13 cellular contexts compared by ENCODE assay signal in the genomic region with DNA sequence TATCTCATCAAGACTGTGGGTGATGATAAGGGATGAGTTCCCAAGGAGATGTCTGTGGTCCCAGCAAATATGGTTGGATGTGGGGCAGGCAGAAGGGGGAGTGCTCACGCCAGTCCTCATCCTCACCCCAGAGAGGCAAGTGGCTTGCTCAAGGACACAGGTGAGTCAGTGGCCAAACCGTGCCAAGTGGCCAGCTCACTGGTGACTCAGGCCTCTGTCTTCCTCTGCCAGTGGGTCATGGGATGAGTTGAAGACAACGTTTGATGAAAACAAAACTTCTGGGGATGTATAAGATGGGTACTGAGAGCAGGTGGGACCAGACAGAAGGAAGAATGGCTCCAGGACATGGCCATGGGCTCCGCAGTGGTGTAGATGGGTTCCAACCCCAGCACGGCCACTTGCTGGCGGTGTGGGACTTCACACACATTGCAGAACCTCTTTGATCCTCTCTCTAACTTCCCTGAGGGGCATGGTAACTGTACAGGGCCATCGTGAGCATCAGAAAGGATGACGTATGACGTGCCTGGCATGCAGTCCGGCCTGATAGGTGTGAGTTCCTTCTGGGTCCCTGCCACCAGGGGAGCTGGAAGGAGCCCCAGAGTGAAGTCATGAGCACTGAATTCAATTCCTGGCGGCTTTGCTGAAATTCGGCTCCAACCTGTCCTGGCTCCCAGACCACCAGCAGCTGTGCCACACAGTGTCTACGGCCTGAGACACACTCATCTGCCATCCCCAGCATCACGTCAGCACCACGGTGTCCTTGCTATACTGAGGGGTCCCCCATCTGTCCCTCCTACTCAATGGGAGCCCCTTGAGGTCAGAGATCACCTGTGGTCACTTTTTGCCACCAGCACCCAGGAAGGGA. TPM values are rescaled to one million over a fixed set of nuclear protein-coding genes. Genes with fewer than 3 reads are reported as not detected.
DNase-seq lines count a peak whose midpoint lies in the region; ATAC-seq, FAIRE-seq and TF ChIP-seq lines count a peak whose summit lies in the region.
"Had no signal": no experiment of that assay in that cellular context is flagged by ENCODE, and none has a peak within 500 bp of the region (broad histone marks: within the 10 kb centered on the region; RNA-seq: fewer than 3 reads in every experiment).

No MANE protein-coding gene starts in this region.

- TF ChIP-seq CTCF in astrocyte (IDR thresholded peaks at IDR 0.05; ENCODE audit: insufficient read depth, low read depth, low read length) (no peak), keratinocyte (optimal IDR thresholded peaks at IDR 0.05 in 1 of 3, IDR thresholded peaks at IDR 0.05 in 1 of 3, conservative IDR thresholded peaks at IDR 0.05 in 1 of 3; ENCODE audit: extremely low read depth in 1 of 3, insufficient read depth in 2 of 3, low read length in 3 of 3) (no peak)

- H3K27ac Mint-ChIP-seq in astrocyte (ENCODE audit: unreplicated experiment) = peak overlapping the region; percentile 86
- H3K27ac Mint-ChIP-seq: activated CD4-positive, alpha-beta memory T cell treated with anti-CD3 and anti-CD28 coated beads, Interleukin-2, amount 10 ng/mL, durations not matched to agents 7 days and 5 days had no signal

- H4K20me1 ChIP-seq in astrocyte (ENCODE audit: insufficient read depth, low read length) (no peaks in the 10 kb centered on the region), keratinocyte (ENCODE audit: control insufficient read depth, extremely low read depth, insufficient read depth, low read length) (no peaks in the 10 kb centered on the region)

- H3K27ac ChIP-seq in ACC112 (ENCODE audit: low read depth, low read length) = peak overlapping the region; percentile 54; the same call in 1 of the 2 replicates
- no peak overlapping the region for H3K27ac ChIP-seq in astrocyte (ENCODE audit: low read depth, low read length)
- H3K27ac ChIP-seq in keratinocyte (ENCODE audit: control insufficient read depth, insufficient read depth, low read length) = no peak overlapping the region
- H3K27ac ChIP-seq: neutrophil had no signal

- H2AFZ ChIP-seq in ACC112 (ENCODE audit: low read length, unreplicated experiment) (no peak overlapping the region), astrocyte (ENCODE audit: low read depth, low read length) (no peak overlapping the region), keratinocyte (ENCODE audit: control insufficient read depth, low read length) (no peak overlapping the region)

- peaks cover 16% of the 10 kb centered on the region for H3K4me1 Mint-ChIP-seq in astrocyte (ENCODE audit: low read depth, unreplicated experiment)

- ATAC-seq in HG02852 (IDR thresholded peaks at IDR 0.05; ENCODE audit: unreplicated experiment) = no peak
- no peak for ATAC-seq in HG03469 (IDR thresholded peaks at IDR 0.05; ENCODE audit: unreplicated experiment)

- H3K27me3 ChIP-seq in ACC112 (ENCODE audit: insufficient read depth, low read length) = no peaks in the 10 kb centered on the region
- no peaks in the 10 kb centered on the region for H3K27me3 ChIP-seq in astrocyte (ENCODE audit: insufficient read depth, low read length)
- H3K27me3 ChIP-seq in keratinocyte (ENCODE audit: control insufficient read depth, extremely low read depth, insufficient read depth, low read length) = peaks cover 11% of the 10 kb centered on the region
- H3K27me3 ChIP-seq: neutrophil had no signal

- dilution Hi-C loops in keratinocyte (cut with MboI; ENCODE audit: extremely low pct_ligation_motif_present, low sequenced_read_pairs) = no loop called here

- H3K36me3 ChIP-seq in ACC112 (ENCODE audit: insufficient read depth, low read length) = no peaks in the 10 kb centered on the region
- H3K36me3 ChIP-seq in astrocyte (ENCODE audit: insufficient read depth, low read length) = no peaks in the 10 kb centered on the region
- no peaks in the 10 kb centered on the region for H3K36me3 ChIP-seq in keratinocyte (ENCODE audit: control insufficient read depth in 2 of 2, extremely low read depth in 1 of 2, insufficient read depth in 2 of 2, low read length in 2 of 2)
- H3K36me3 ChIP-seq: neutrophil had no signal

- H3K4me2 ChIP-seq in astrocyte (ENCODE audit: low read length) (no peak overlapping the region), keratinocyte (ENCODE audit: control insufficient read depth, extremely low read depth, insufficient read depth, low read depth, low read length) (no peak overlapping the region)

- FAIRE-seq in astrocyte (lab: Jason Lieb, UNC) = no peak
- no peak for FAIRE-seq in keratinocyte (lab: Jason Lieb, UNC)
- FAIRE-seq: islet of Langerhans had no signal

- H3K36me3 Mint-ChIP-seq in astrocyte (ENCODE audit: low read depth, unreplicated experiment) = no peaks in the 10 kb centered on the region

- no peaks in the 10 kb centered on the region for H3K79me2 ChIP-seq in ACC112 (ENCODE audit: control insufficient read depth, insufficient read depth, low read length, unreplicated experiment)
- H3K79me2 ChIP-seq in astrocyte (ENCODE audit: insufficient read depth, low read length) = no peaks in the 10 kb centered on the region
- H3K79me2 ChIP-seq in keratinocyte (ENCODE audit: control insufficient read depth, insufficient read depth, low read length) = no peaks in the 10 kb centered on the region

- DNase-seq in HPDE6-E6E7 (ENCODE audit: extremely low spot score) (peak; percentile 80), astrocyte (ENCODE audit: low read depth) (peak; percentile 53), keratinocyte (ENCODE audit: low read depth, low spot score) (peak; percentile 19), amniotic stem cell (lab: John Stamatoyannopoulos, UW) (no peak)
- DNase-seq in stimulated activated CD4-positive, alpha-beta T cell treated with anti-CD3 and anti-CD28 coated beads, Interleukin-4, amount 100 ng/mL, for 1 hour = no peak
- DNase-seq: activated CD4-positive, alpha-beta memory T cell treated with anti-CD3 and anti-CD28 coated beads, Interleukin-2, amount 10 ng/mL, durations not matched to agents 7 days and 5 days; NCI-H345; stimulated activated naive CD4-positive, alpha-beta T cell had no signal

- H3K4me3 ChIP-seq in ACC112 (ENCODE audit: low read depth, low read length) (peak overlapping the region; percentile 9; the same call in 1 of the 2 replicates), astrocyte (ENCODE audit: insufficient read depth, low read depth, low read length) (no peak overlapping the region), keratinocyte (ENCODE audit: control insufficient read depth in 2 of 3, extremely low read depth in 1 of 3, insufficient read depth in 2 of 3, low read depth in 1 of 3, low read length in 3 of 3) (no peak overlapping the region)

- H3K27me3 Mint-ChIP-seq in astrocyte (ENCODE audit: low read depth, unreplicated experiment) = peaks cover 43% of the 10 kb centered on the region
- H3K27me3 Mint-ChIP-seq: activated CD4-positive, alpha-beta memory T cell treated with anti-CD3 and anti-CD28 coated beads, Interleukin-2, amount 10 ng/mL, durations not matched to agents 7 days and 5 days had no signal

- no peaks in the 10 kb centered on the region for H3K9me1 ChIP-seq in keratinocyte (ENCODE audit: control insufficient read depth, extremely low read depth, insufficient read depth, low read length)

- H3K9me3 ChIP-seq in astrocyte (ENCODE audit: insufficient read depth, low read depth, low read length) (no peaks in the 10 kb centered on the region), keratinocyte (ENCODE audit: control insufficient read depth, low read depth, low read length) (no peaks in the 10 kb centered on the region)
- H3K9me3 ChIP-seq: neutrophil had no signal

- H3K9ac ChIP-seq in astrocyte (ENCODE audit: low read length) (no peak overlapping the region), keratinocyte (ENCODE audit: control insufficient read depth, extremely low read depth, insufficient read depth, low read length) (no peak overlapping the region)

- H3K9me3 Mint-ChIP-seq in astrocyte (ENCODE audit: unreplicated experiment) = peaks cover 8% of the 10 kb centered on the region

- H3K4me1 ChIP-seq in ACC112 (ENCODE audit: control insufficient read depth, insufficient read depth, low read length, unreplicated experiment) (peaks cover 38% of the 10 kb centered on the region), astrocyte (ENCODE audit: insufficient read depth, low read length) (peaks cover 14% of the 10 kb centered on the region), keratinocyte (ENCODE audit: control insufficient read depth, extremely low read depth, insufficient read depth, low read length) (peaks cover 26% of the 10 kb centered on the region)

- no peak overlapping the region for H3K4me3 Mint-ChIP-seq in astrocyte (ENCODE audit: unreplicated experiment)
- H3K4me3 Mint-ChIP-seq: activated CD4-positive, alpha-beta memory T cell treated with anti-CD3 and anti-CD28 coated beads, Interleukin-2, amount 10 ng/mL, durations not matched to agents 7 days and 5 days had no signal

RNA-seq across cellular contexts. Expression of a gene that starts 41.3 kb away (rescaled TPM):
- total RNA-seq in astrocyte = 0.16 and 0.17 TPM in 2 replicates
- polyA plus RNA-seq in keratinocyte = 0.05 TPM in 1 of 3 replicates, not detected in the others
- not detected for polyA plus RNA-seq in keratinocyte (2011; ENCODE audit: low read depth)
- not detected in 2 replicates for polyA plus RNA-seq in keratinocyte (2011; cell fraction: cytosol; rRNA removed)
- polyA plus RNA-seq in keratinocyte (2011; cell fraction: nucleus; rRNA removed) = 0.17 and 0.20 TPM in 2 replicates
- 0.25 TPM in 1 of 2 replicates, not detected in the other for polyA plus RNA-seq in keratinocyte (2012; ENCODE audit: low replicate concordance)
- 0.20 TPM in 1 of 3 replicates, not detected in the others for polyA minus RNA-seq in keratinocyte
- not detected for polyA minus RNA-seq in keratinocyte (2011; cell fraction: cytosol; rRNA and poly(A)+ RNA removed)
- polyA minus RNA-seq in keratinocyte (2011; cell fraction: nucleus; rRNA and poly(A)+ RNA removed) = 0.31 and 1.4 TPM in 2 replicates

RNA-seq across cellular contexts. Expression of a gene that starts 53.6 kb away (rescaled TPM):
- 6.3 and 6.8 TPM in 2 replicates for total RNA-seq in astrocyte
- polyA plus RNA-seq in keratinocyte = not detected in 3 replicates
- polyA plus RNA-seq in keratinocyte (2011; ENCODE audit: low read depth) = not detected
- polyA plus RNA-seq in keratinocyte (2011; cell fraction: cytosol; rRNA removed) = not detected in 2 replicates
- 0.07 TPM in 1 of 2 replicates, not detected in the other for polyA plus RNA-seq in keratinocyte (2011; cell fraction: nucleus; rRNA removed)
- not detected in 2 replicates for polyA plus RNA-seq in keratinocyte (2012; ENCODE audit: low replicate concordance)
- not detected in 3 replicates for polyA minus RNA-seq in keratinocyte
- not detected for polyA minus RNA-seq in keratinocyte (2011; cell fraction: cytosol; rRNA and poly(A)+ RNA removed)
- polyA minus RNA-seq in keratinocyte (2011; cell fraction: nucleus; rRNA and poly(A)+ RNA removed) = not detected in 2 replicates

Comparison
In these comparisons a context has a peak if more than half of its experiments do, and no peak if none do; other contexts are left out.
1. DNase-seq: peak in HPDE6-E6E7 (single experiment), astrocyte (single experiment) and keratinocyte (single experiment); none in stimulated activated CD4-positive, alpha-beta T cell treated with anti-CD3 and anti-CD28 coated beads, Interleukin-4, amount 100 ng/mL, for 1 hour (single experiment) and amniotic stem cell (single experiment).